In genomic region chr3:158405507-158405906, GRCh38 we compare ENCODE assay signal across 20 cellular contexts.
"Had no signal": no experiment of that assay in that cellular context is flagged by ENCODE, and none has a peak within 500 bp of the region (broad histone marks: within the 10 kb centered on the region; RNA-seq: fewer than 3 reads in every experiment).

No MANE protein-coding gene starts in this region.

- H3K36me3 ChIP-seq: colonic mucosa, neutrophil, sigmoid colon, stomach, upper lobe of left lung had no signal

- H3K9me3 Mint-ChIP-seq: central memory CD8-positive, alpha-beta T cell; natural killer cell had no signal

- H3K27ac ChIP-seq: colonic mucosa, foreskin keratinocyte, neutrophil, sigmoid colon, stomach, testis, upper lobe of left lung had no signal

- DNase-seq: activated CD4-positive, alpha-beta T cell treated with anti-CD3 and anti-CD28 coated beads, Interleukin-2, amount 50 U/mL, for 1 hour; activated CD8-positive, alpha-beta memory T cell treated with anti-CD3 and anti-CD28 coated beads, Interleukin-2, amount 50 U/mL, for 4 hours; activated effector memory CD4-positive, alpha-beta T cell treated with anti-CD3 and anti-CD28 coated beads, Interleukin-2, amount 50 U/mL, for 16 hours; activated naive CD4-positive, alpha-beta T cell treated with anti-CD3 and anti-CD28 coated beads, Interleukin-2, amount 50 U/mL, for 16 hours; activated T-cell treated with anti-CD3 and anti-CD28 coated beads, Interleukin-2, amount 50 U/mL, for 72 hours; aorta; colonic mucosa; foreskin keratinocyte; kidney; natural killer cell; sigmoid colon; stimulated activated CD4-positive, alpha-beta T cell treated with anti-CD3 and anti-CD28 coated beads, Interleukin-4, amount 100 ng/mL, for 24 hours; stomach; T1000; testis; upper lobe of left lung had no signal

- H3K27ac Mint-ChIP-seq: activated T-cell treated with anti-CD3 and anti-CD28 coated beads, Interleukin-2, amount 50 U/mL, for 72 hours; natural killer cell; stimulated activated effector memory CD8-positive, alpha-beta T cell treated with anti-CD3 and anti-CD28 coated beads, Interleukin-12 subunit alpha, Interleukin-12 subunit beta, amount 100 ng/mL, for 72 hours had no signal

- H3K4me1 Mint-ChIP-seq: central memory CD8-positive, alpha-beta T cell; stimulated activated effector memory CD8-positive, alpha-beta T cell treated with anti-CD3 and anti-CD28 coated beads, Interleukin-12 subunit alpha, Interleukin-12 subunit beta, amount 100 ng/mL, for 72 hours had no signal

- H3K9me3 ChIP-seq: colonic mucosa, neutrophil, sigmoid colon, stomach, testis, upper lobe of left lung had no signal

- H3K4me3 ChIP-seq: colonic mucosa, lung, sigmoid colon, stomach, testis, upper lobe of left lung had no signal

- H3K36me3 Mint-ChIP-seq: natural killer cell; stimulated activated effector memory CD8-positive, alpha-beta T cell treated with anti-CD3 and anti-CD28 coated beads, Interleukin-12 subunit alpha, Interleukin-12 subunit beta, amount 100 ng/mL, for 72 hours had no signal

- H3K27me3 Mint-ChIP-seq: central memory CD8-positive, alpha-beta T cell had no signal

- H3K27me3 ChIP-seq: colonic mucosa, foreskin keratinocyte, neutrophil, sigmoid colon, stomach, testis, upper lobe of left lung had no signal

- H3K4me1 ChIP-seq: colonic mucosa, foreskin keratinocyte, sigmoid colon, stomach, testis, upper lobe of left lung had no signal

- H3K4me3 Mint-ChIP-seq: activated T-cell treated with anti-CD3 and anti-CD28 coated beads, Interleukin-2, amount 50 U/mL, for 72 hours; central memory CD8-positive, alpha-beta T cell; natural killer cell; stimulated activated effector memory CD8-positive, alpha-beta T cell treated with anti-CD3 and anti-CD28 coated beads, Interleukin-12 subunit alpha, Interleukin-12 subunit beta, amount 100 ng/mL, for 72 hours had no signal
